ENCODE assay signal across 13 cellular contexts in the genomic region with DNA sequence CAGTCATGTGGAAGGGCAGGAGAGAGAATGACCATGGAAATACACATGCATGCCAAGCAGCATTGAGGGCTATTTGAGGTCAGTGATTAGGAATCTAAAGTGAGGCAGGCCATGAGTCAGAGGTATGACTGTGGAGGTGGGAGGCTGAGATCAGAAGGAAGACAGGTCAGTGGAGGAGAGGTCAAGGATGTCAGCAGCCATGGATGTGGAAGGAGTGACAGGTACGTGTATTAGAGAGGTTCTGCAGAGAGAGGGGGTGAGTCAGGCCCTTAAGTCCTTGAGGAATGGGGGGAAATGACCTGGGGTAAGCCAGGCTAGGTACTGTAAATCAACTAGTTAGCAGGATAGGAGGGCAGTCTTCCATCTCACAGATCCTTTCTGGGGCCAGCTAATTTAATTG.
DNase-seq lines count a peak whose midpoint lies in the region; ATAC-seq and TF ChIP-seq lines count a peak whose summit lies in the region.
"Had no signal": no experiment of that assay in that cellular context is flagged by ENCODE, and none has a peak within 500 bp of the region (broad histone marks: within the 10 kb centered on the region; RNA-seq: fewer than 3 reads in every experiment).

No MANE protein-coding gene starts in this region.

- no peak for TF ChIP-seq CTCF in SK-N-SH (IDR thresholded peaks at IDR 0.05)
- no peak for TF ChIP-seq CTCF in fibroblast of villous mesenchyme (IDR thresholded peaks at IDR 0.05; ENCODE audit: insufficient read depth, low read depth, low read length)
- no peak for TF ChIP-seq CTCF in retinal pigment epithelial cell (conservative IDR thresholded peaks at IDR 0.05; ENCODE audit: low read depth, low read length)

- H3K79me2 ChIP-seq in SK-N-SH (ENCODE audit: insufficient read depth) = no peaks in the 10 kb centered on the region

- H2AFZ ChIP-seq in SK-N-SH (ENCODE audit: low read depth) = no peak overlapping the region

- no peak overlapping the region for H3K27ac ChIP-seq in SK-N-SH (ENCODE audit: low read depth in 2 of 2, low read length in 1 of 2)
- H3K27ac ChIP-seq: tibial artery had no signal

- DNase-seq in GM04504 (ENCODE audit: low read depth) (peak; percentile 13), SK-N-SH (no peak), fibroblast of villous mesenchyme (ENCODE audit: low read depth) (peak; percentile 11), retinal pigment epithelial cell (ENCODE audit: low read depth) (peak; percentile 51), dedifferentiated amniotic fluid mesenchymal stem cell (ENCODE audit: extremely low spot score) (no peak)
- DNase-seq: activated CD8-positive, alpha-beta memory T cell treated with anti-CD3 and anti-CD28 coated beads for 24 hours; GF-D8; H9; NCI-H1048; stimulated activated CD4-positive, alpha-beta T cell treated with anti-CD3 and anti-CD28 coated beads, Interleukin-4, amount 100 ng/mL, for 24 hours; tibial artery had no signal

- 37% methylated on average over 1 of the region's 1 CpG for WGBS in SK-N-SH (ENCODE audit: low lambda C conversion rate)

- CTCF ChIA-PET in SK-N-SH (lab: Yijun Ruan, JAX) = no interaction called here

- no peak overlapping the region for H3K4me2 ChIP-seq in SK-N-SH

- H3F3A ChIP-seq in SK-N-SH (replicated peaks; ENCODE audit: insufficient read depth) = peaks cover 4% of the 10 kb centered on the region

- no peaks in the 10 kb centered on the region for H3K27me3 ChIP-seq in SK-N-SH (ENCODE audit: insufficient read depth)
- H3K27me3 ChIP-seq: tibial artery had no signal

- POLR2A ChIA-PET in SK-N-SH (lab: Yijun Ruan, JAX) = no interaction called here

- no peak for TF ChIP-seq EP300 in SK-N-SH (IDR thresholded peaks at IDR 0.05; ENCODE audit: borderline replicate concordance in 1 of 2, low read depth in 1 of 2, low read length in 1 of 2)

- H3K4me3 ChIP-seq in SK-N-SH (ENCODE audit: low read depth in 2 of 2, low read length in 1 of 2) (no peak overlapping the region), fibroblast of villous mesenchyme (ENCODE audit: low read depth, low read length) (no peak overlapping the region), retinal pigment epithelial cell (ENCODE audit: low read length) (no peak overlapping the region)
- H3K4me3 ChIP-seq: tibial artery had no signal

- H3K9me2 ChIP-seq in SK-N-SH = no peaks in the 10 kb centered on the region

- ATAC-seq in HG03095 (IDR thresholded peaks at IDR 0.05; ENCODE audit: unreplicated experiment) = no peak
- no peak for ATAC-seq in HG03469 (IDR thresholded peaks at IDR 0.05; ENCODE audit: unreplicated experiment)

- H3K4me1 ChIP-seq in SK-N-SH (ENCODE audit: control insufficient read depth in 1 of 2, insufficient read depth in 2 of 2, low read depth in 1 of 2, low read length in 1 of 2) = no peaks in the 10 kb centered on the region
- H3K4me1 ChIP-seq: tibial artery had no signal

- H4K20me1 ChIP-seq in SK-N-SH (ENCODE audit: insufficient read depth) = no peaks in the 10 kb centered on the region

- H3K36me3 ChIP-seq in SK-N-SH (replicated peaks in 1 of 2; ENCODE audit: control insufficient read depth in 1 of 2, insufficient read depth in 2 of 2, low read length in 1 of 2) = peaks cover 0 to 4% of the 10 kb centered on the region in 2 experiments
- H3K36me3 ChIP-seq: tibial artery had no signal

- H3K9me3 ChIP-seq in SK-N-SH = no peaks in the 10 kb centered on the region
- H3K9me3 ChIP-seq: tibial artery had no signal

- H3K9ac ChIP-seq in SK-N-SH = no peak overlapping the region

- TF ChIP-seq RAD21 in SK-N-SH (IDR thresholded peaks at IDR 0.05; ENCODE audit: low read length) = no peak

TF ChIP-seq in SK-N-SH, 30 proteins besides CTCF, POLR2A, EP300 and RAD21 (continues in another document):
- TF ChIP-seq YY1 (IDR thresholded peaks at IDR 0.05; ENCODE audit: low read depth) = no peak
- TF ChIP-seq GABPA (IDR thresholded peaks at IDR 0.05; ENCODE audit: low read depth) = no peak
- TF ChIP-seq GATA2 (CRISPR knock-in tag; IDR thresholded peaks at IDR 0.05) = no peak
- no peak for TF ChIP-seq FOXM1 (IDR thresholded peaks at IDR 0.05; ENCODE audit: low read depth)
- no peak for TF ChIP-seq MXI1 (IDR thresholded peaks at IDR 0.05; ENCODE audit: low read depth, low read length)
- no peak for TF ChIP-seq ELF1 (IDR thresholded peaks at IDR 0.05)
- TF ChIP-seq, protein P1, sequence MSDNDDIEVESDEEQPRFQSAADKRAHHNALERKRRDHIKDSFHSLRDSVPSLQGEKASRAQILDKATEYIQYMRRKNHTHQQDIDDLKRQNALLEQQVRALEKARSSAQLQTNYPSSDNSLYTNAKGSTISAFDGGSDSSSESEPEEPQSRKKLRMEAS (IDR thresholded peaks at IDR 0.05; ENCODE audit: low read depth) = no peak
- peak; percentile 16; the same call in 1 of the 2 replicates for TF ChIP-seq JUND (IDR thresholded peaks at IDR 0.05)
- TF ChIP-seq, protein P2, sequence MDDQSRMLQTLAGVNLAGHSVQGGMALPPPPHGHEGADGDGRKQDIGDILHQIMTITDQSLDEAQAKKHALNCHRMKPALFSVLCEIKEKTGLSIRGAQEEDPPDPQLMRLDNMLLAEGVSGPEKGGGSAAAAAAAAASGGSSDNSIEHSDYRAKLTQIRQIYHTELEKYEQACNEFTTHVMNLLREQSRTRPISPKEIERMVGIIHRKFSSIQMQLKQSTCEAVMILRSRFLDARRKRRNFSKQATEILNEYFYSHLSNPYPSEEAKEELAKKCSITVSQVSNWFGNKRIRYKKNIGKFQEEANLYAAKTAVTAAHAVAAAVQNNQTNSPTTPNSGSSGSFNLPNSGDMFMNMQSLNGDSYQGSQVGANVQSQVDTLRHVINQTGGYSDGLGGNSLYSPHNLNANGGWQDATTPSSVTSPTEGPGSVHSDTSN (IDR thresholded peaks at IDR 0.05) = 0 out of 2 replicates have a peak, but pooled peaks have one; percentile 34
- TF ChIP-seq CHD2 (IDR thresholded peaks at IDR 0.05; ENCODE audit: low read length, partially characterized antibody) = no peak
- TF ChIP-seq TEAD4 (IDR thresholded peaks at IDR 0.05; ENCODE audit: borderline replicate concordance, insufficient read depth) = no peak
- no peak for TF ChIP-seq POLR2AphosphoS5 (IDR thresholded peaks at IDR 0.05; ENCODE audit: low read depth, low read length)
- no peak for TF ChIP-seq TAF1 (IDR thresholded peaks at IDR 0.05; ENCODE audit: borderline replicate concordance, low read depth, low read length)
- TF ChIP-seq RXRA (IDR thresholded peaks at IDR 0.05; ENCODE audit: borderline replicate concordance, low read depth) = peak; percentile 70; the same call in 1 of the 2 replicates
- no peak for TF ChIP-seq TCF12 (IDR thresholded peaks at IDR 0.05)
- TF ChIP-seq FOSL2 (IDR thresholded peaks at IDR 0.05; ENCODE audit: borderline replicate concordance, low read depth) = peak; percentile 67
- TF ChIP-seq RCOR1 (IDR thresholded peaks at IDR 0.05; ENCODE audit: low read length) = no peak
- TF ChIP-seq, protein P3, sequence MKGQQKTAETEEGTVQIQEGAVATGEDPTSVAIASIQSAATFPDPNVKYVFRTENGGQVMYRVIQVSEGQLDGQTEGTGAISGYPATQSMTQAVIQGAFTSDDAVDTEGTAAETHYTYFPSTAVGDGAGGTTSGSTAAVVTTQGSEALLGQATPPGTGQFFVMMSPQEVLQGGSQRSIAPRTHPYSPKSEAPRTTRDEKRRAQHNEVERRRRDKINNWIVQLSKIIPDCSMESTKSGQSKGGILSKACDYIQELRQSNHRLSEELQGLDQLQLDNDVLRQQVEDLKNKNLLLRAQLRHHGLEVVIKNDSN (IDR thresholded peaks at IDR 0.05; ENCODE audit: borderline replicate concordance, low read depth) = no peak
- TF ChIP-seq RFX5 (IDR thresholded peaks at IDR 0.05; ENCODE audit: low read length) = no peak
- no peak for TF ChIP-seq NFIC (IDR thresholded peaks at IDR 0.05; ENCODE audit: borderline replicate concordance)
- TF ChIP-seq NRF1 (IDR thresholded peaks at IDR 0.05; ENCODE audit: low read depth, low read length) = no peak
- no peak for TF ChIP-seq MEF2A (IDR thresholded peaks at IDR 0.05; ENCODE audit: borderline replicate concordance, low read depth)
- TF ChIP-seq, protein P4, sequence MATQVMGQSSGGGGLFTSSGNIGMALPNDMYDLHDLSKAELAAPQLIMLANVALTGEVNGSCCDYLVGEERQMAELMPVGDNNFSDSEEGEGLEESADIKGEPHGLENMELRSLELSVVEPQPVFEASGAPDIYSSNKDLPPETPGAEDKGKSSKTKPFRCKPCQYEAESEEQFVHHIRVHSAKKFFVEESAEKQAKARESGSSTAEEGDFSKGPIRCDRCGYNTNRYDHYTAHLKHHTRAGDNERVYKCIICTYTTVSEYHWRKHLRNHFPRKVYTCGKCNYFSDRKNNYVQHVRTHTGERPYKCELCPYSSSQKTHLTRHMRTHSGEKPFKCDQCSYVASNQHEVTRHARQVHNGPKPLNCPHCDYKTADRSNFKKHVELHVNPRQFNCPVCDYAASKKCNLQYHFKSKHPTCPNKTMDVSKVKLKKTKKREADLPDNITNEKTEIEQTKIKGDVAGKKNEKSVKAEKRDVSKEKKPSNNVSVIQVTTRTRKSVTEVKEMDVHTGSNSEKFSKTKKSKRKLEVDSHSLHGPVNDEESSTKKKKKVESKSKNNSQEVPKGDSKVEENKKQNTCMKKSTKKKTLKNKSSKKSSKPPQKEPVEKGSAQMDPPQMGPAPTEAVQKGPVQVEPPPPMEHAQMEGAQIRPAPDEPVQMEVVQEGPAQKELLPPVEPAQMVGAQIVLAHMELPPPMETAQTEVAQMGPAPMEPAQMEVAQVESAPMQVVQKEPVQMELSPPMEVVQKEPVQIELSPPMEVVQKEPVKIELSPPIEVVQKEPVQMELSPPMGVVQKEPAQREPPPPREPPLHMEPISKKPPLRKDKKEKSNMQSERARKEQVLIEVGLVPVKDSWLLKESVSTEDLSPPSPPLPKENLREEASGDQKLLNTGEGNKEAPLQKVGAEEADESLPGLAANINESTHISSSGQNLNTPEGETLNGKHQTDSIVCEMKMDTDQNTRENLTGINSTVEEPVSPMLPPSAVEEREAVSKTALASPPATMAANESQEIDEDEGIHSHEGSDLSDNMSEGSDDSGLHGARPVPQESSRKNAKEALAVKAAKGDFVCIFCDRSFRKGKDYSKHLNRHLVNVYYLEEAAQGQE (IDR thresholded peaks at IDR 0.05; ENCODE audit: low read depth, low read length) = no peak
- TF ChIP-seq EZH2phosphoT487 (IDR thresholded peaks at IDR 0.05; ENCODE audit: borderline replicate concordance, low read depth) = no peak

Comparison
In these comparisons a context has a peak if more than half of its experiments do, and no peak if none do; other contexts are left out.
1. DNase-seq: peak in GM04504 (single experiment), fibroblast of villous mesenchyme (single experiment) and retinal pigment epithelial cell (single experiment); none in SK-N-SH (single experiment) and dedifferentiated amniotic fluid mesenchymal stem cell (single experiment).